Comparison of ENCODE assay signal across 31 cellular contexts in the genomic region with DNA sequence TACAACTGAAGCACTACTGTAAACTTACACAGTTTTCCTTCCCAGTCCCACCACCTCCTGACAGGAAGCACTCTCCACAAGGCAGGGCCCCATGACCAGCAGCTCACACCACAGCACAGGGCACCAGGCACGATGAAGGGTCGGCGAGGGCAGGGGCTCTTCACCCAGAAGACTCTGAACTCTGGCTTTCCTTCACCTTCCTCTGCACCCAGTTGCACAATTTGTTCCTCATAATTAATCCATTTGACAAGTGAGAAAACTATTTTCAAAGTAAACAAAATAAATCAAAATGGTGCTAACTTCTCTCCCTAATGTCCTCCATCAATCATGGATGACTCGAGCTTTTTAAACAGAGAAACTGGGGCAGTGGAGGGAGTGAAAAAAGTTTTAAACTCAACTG.
"Had no signal": no experiment of that assay in that cellular context is flagged by ENCODE, and none has a peak within 500 bp of the region (broad histone marks: within the 10 kb centered on the region; RNA-seq: fewer than 3 reads in every experiment).

No MANE protein-coding gene starts in this region.

- FAIRE-seq: TTC549 had no signal

- H3K9ac ChIP-seq: SK-N-SH had no signal

- H3K4me1 ChIP-seq: ascending aorta, breast epithelium, SJCRH30 had no signal

- H3K36me3 ChIP-seq: ascending aorta, breast epithelium, SJCRH30 had no signal

- H3K4me3 Mint-ChIP-seq: activated B cell treated with CpG ODN at 0.5 μM for 24 hours; activated CD8-positive, alpha-beta T cell treated with anti-CD3 and anti-CD28 coated beads for 36 hours; activated naive CD8-positive, alpha-beta T cell treated with anti-CD3 and anti-CD28 coated beads for 36 hours; activated T-cell treated with anti-CD3 and anti-CD28 coated beads, Interleukin-2, amount 50 U/mL, for 72 hours; activated T-helper 17 cell treated with anti-CD3 and anti-CD28 coated beads, Interleukin-2, amount 50 U/mL, for 72 hours; T-helper 1 cell treated with Interleukin-12 subunit alpha and Interleukin-12 subunit beta and Interleukin-4 antibody, amounts not matched to agents 30 μg/mL and 1 μg/mL, for 36 hours; T-helper 2 cell treated with Interferon-gamma antibody and Interleukin-4, amounts not matched to agents 5 μg/mL and 100 μg/mL, for 36 hours had no signal

- ATAC-seq: activated CD8-positive, alpha-beta T cell treated with anti-CD3 and anti-CD28 coated beads for 36 hours; activated T-cell treated with anti-CD3 and anti-CD28 coated beads, Interleukin-2, amount 50 U/mL, for 72 hours; activated T-helper 17 cell treated with anti-CD3 and anti-CD28 coated beads, Interleukin-2, amount 50 U/mL, for 72 hours; Panc1 had no signal

- H3K9me3 ChIP-seq: ascending aorta, breast epithelium, SJCRH30, SK-N-SH had no signal

- H3K4me2 ChIP-seq: SK-N-SH had no signal

- H3K4me1 Mint-ChIP-seq: activated B cell treated with CpG ODN at 0.5 μM for 24 hours; activated naive CD8-positive, alpha-beta T cell treated with anti-CD3 and anti-CD28 coated beads for 36 hours; activated T-helper 17 cell treated with anti-CD3 and anti-CD28 coated beads, Interleukin-2, amount 50 U/mL, for 72 hours had no signal

- H3K27me3 Mint-ChIP-seq: activated B cell treated with CpG ODN at 0.5 μM for 24 hours; activated CD8-positive, alpha-beta T cell treated with anti-CD3 and anti-CD28 coated beads for 36 hours; activated naive CD8-positive, alpha-beta T cell treated with anti-CD3 and anti-CD28 coated beads for 36 hours; activated T-helper 17 cell treated with anti-CD3 and anti-CD28 coated beads, Interleukin-2, amount 50 U/mL, for 72 hours had no signal

- H3K9me3 Mint-ChIP-seq: activated B cell treated with CpG ODN at 0.5 μM for 24 hours; activated CD8-positive, alpha-beta T cell treated with anti-CD3 and anti-CD28 coated beads for 36 hours; activated naive CD8-positive, alpha-beta T cell treated with anti-CD3 and anti-CD28 coated beads for 36 hours; activated T-cell treated with anti-CD3 and anti-CD28 coated beads, Interleukin-2, amount 50 U/mL, for 72 hours; T-helper 1 cell treated with Interleukin-12 subunit alpha and Interleukin-12 subunit beta and Interleukin-4 antibody, amounts not matched to agents 30 μg/mL and 1 μg/mL, for 36 hours; T-helper 2 cell treated with Interferon-gamma antibody and Interleukin-4, amounts not matched to agents 5 μg/mL and 100 μg/mL, for 36 hours had no signal

- H3K27ac ChIP-seq: ascending aorta, breast epithelium, SJCRH30 had no signal

- H3K27ac Mint-ChIP-seq: activated B cell treated with CpG ODN at 0.5 μM for 24 hours; activated CD8-positive, alpha-beta T cell treated with anti-CD3 and anti-CD28 coated beads for 36 hours; activated naive CD8-positive, alpha-beta T cell treated with anti-CD3 and anti-CD28 coated beads for 36 hours; activated T-cell treated with anti-CD3 and anti-CD28 coated beads, Interleukin-2, amount 50 U/mL, for 72 hours; activated T-helper 17 cell treated with anti-CD3 and anti-CD28 coated beads, Interleukin-2, amount 50 U/mL, for 72 hours; T-helper 1 cell treated with Interleukin-12 subunit alpha and Interleukin-12 subunit beta and Interleukin-4 antibody, amounts not matched to agents 30 μg/mL and 1 μg/mL, for 36 hours; T-helper 2 cell treated with Interferon-gamma antibody and Interleukin-4, amounts not matched to agents 5 μg/mL and 100 μg/mL, for 36 hours had no signal

- H3K4me3 ChIP-seq: ascending aorta, breast epithelium, SJCRH30 had no signal

- H3K27me3 ChIP-seq: ascending aorta, breast epithelium had no signal

- H3K36me3 Mint-ChIP-seq: activated naive CD8-positive, alpha-beta T cell treated with anti-CD3 and anti-CD28 coated beads for 36 hours had no signal

- DNase-seq: activated B cell treated with CpG ODN at 0.5 μM for 24 hours; activated CD4-positive, alpha-beta T cell treated with anti-CD3 and anti-CD28 coated beads for 4 hours; activated CD4-positive, CD25-positive, alpha-beta regulatory T cell treated with anti-CD3 and anti-CD28 coated beads, Interleukin-2, amount 50 U/mL, for 72 hours; activated CD8-positive, alpha-beta T cell treated with anti-CD3 and anti-CD28 coated beads for 36 hours; activated effector memory CD4-positive, alpha-beta T cell treated with anti-CD3 and anti-CD28 coated beads, Interleukin-2, amount 50 U/mL, for 16 hours; activated naive CD4-positive, alpha-beta T cell; activated naive CD4-positive, alpha-beta T cell treated with anti-CD3 and anti-CD28 coated beads, Interleukin-2, amount 50 U/mL, for 16 hours; activated naive CD8-positive, alpha-beta T cell treated with anti-CD3 and anti-CD28 coated beads for 36 hours; activated T-cell treated with anti-CD3 and anti-CD28 coated beads, Interleukin-2, amount 50 U/mL, for 1 hour; activated T-cell treated with anti-CD3 and anti-CD28 coated beads, Interleukin-2, amount 50 U/mL, for 72 hours; amygdala; Kasumi-1; KG1; MM.1S; MV-4-11; NCI-H1092; NCI-H1436 treated with DMSO at 0.1 percent for 48 hours; NCI-H1694 treated with DMSO at 0.1 percent for 48 hours; NCI-H2029; NCI-H345; NCI-H524 treated with DMSO at 0.1 percent for 48 hours; SHP77; SJCRH30; SK-N-SH had no signal
